In the genomic region with DNA sequence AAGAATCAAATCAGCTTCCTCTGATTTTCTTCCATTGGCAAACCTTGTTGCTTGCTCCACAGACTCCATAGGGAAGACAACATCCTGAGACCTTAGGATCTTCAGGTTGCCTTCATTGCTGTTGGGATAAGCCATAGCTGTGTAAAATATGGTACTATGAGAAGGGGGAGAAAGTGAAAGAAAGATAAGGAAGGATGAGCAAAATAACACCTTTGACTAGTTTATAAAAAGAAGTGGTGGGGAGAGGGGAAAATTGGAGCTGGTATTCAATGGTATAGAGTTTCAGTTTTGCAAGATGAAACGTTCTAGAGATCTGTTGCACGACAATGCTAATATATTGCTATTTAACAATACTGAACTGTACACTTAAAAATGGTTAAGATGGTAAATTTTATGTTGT, we compare ENCODE assay signal across 1 cellular context.
TF ChIP-seq lines count a peak whose summit lies in the region.

No MANE protein-coding gene starts in this region.

TF ChIP-seq in GM23338, 12 proteins besides CTCF, POLR2A, EP300 and RAD21 (continued from another document):
- TF ChIP-seq, protein P1, sequence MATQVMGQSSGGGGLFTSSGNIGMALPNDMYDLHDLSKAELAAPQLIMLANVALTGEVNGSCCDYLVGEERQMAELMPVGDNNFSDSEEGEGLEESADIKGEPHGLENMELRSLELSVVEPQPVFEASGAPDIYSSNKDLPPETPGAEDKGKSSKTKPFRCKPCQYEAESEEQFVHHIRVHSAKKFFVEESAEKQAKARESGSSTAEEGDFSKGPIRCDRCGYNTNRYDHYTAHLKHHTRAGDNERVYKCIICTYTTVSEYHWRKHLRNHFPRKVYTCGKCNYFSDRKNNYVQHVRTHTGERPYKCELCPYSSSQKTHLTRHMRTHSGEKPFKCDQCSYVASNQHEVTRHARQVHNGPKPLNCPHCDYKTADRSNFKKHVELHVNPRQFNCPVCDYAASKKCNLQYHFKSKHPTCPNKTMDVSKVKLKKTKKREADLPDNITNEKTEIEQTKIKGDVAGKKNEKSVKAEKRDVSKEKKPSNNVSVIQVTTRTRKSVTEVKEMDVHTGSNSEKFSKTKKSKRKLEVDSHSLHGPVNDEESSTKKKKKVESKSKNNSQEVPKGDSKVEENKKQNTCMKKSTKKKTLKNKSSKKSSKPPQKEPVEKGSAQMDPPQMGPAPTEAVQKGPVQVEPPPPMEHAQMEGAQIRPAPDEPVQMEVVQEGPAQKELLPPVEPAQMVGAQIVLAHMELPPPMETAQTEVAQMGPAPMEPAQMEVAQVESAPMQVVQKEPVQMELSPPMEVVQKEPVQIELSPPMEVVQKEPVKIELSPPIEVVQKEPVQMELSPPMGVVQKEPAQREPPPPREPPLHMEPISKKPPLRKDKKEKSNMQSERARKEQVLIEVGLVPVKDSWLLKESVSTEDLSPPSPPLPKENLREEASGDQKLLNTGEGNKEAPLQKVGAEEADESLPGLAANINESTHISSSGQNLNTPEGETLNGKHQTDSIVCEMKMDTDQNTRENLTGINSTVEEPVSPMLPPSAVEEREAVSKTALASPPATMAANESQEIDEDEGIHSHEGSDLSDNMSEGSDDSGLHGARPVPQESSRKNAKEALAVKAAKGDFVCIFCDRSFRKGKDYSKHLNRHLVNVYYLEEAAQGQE (IDR thresholded peaks at IDR 0.05; ENCODE audit: unreplicated experiment): no peak
- no peak for TF ChIP-seq JUNB (IDR thresholded peaks at IDR 0.05; ENCODE audit: unreplicated experiment)
- TF ChIP-seq POLR2AphosphoS5 (IDR thresholded peaks at IDR 0.05; ENCODE audit: low read depth): no peak
- no peak for TF ChIP-seq CREB1 (CRISPR knock-in tag; IDR thresholded peaks at IDR 0.05; ENCODE audit: low read depth)
- TF ChIP-seq ZNF331 (CRISPR knock-in tag; IDR thresholded peaks at IDR 0.05; ENCODE audit: low read depth): no peak
- no peak for TF ChIP-seq NANOG (IDR thresholded peaks at IDR 0.05; ENCODE audit: borderline replicate concordance)
TF ChIP-seq in GM23338: peak in this region for 0.
